1 cellular context compared by ENCODE assay signal in genomic region chr1:164802573-164803282, GRCh38.
TF ChIP-seq lines count a peak whose summit lies in the region.

No MANE protein-coding gene starts in this region.

TF ChIP-seq in WTC11, 78 proteins besides CTCF, POLR2A, EP300 and RAD21 (continued from another document):
- TF ChIP-seq, protein P1, sequence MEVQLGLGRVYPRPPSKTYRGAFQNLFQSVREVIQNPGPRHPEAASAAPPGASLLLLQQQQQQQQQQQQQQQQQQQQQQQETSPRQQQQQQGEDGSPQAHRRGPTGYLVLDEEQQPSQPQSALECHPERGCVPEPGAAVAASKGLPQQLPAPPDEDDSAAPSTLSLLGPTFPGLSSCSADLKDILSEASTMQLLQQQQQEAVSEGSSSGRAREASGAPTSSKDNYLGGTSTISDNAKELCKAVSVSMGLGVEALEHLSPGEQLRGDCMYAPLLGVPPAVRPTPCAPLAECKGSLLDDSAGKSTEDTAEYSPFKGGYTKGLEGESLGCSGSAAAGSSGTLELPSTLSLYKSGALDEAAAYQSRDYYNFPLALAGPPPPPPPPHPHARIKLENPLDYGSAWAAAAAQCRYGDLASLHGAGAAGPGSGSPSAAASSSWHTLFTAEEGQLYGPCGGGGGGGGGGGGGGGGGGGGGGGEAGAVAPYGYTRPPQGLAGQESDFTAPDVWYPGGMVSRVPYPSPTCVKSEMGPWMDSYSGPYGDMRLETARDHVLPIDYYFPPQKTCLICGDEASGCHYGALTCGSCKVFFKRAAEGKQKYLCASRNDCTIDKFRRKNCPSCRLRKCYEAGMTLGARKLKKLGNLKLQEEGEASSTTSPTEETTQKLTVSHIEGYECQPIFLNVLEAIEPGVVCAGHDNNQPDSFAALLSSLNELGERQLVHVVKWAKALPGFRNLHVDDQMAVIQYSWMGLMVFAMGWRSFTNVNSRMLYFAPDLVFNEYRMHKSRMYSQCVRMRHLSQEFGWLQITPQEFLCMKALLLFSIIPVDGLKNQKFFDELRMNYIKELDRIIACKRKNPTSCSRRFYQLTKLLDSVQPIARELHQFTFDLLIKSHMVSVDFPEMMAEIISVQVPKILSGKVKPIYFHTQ (CRISPR knock-in tag; IDR thresholded peaks at IDR 0.05): no peak
- TF ChIP-seq, protein P2, sequence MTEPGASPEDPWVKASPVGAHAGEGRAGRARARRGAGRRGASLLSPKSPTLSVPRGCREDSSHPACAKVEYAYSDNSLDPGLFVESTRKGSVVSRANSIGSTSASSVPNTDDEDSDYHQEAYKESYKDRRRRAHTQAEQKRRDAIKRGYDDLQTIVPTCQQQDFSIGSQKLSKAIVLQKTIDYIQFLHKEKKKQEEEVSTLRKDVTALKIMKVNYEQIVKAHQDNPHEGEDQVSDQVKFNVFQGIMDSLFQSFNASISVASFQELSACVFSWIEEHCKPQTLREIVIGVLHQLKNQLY (CRISPR knock-in tag; IDR thresholded peaks at IDR 0.05): no peak
- TF ChIP-seq MAX (CRISPR knock-in tag; IDR thresholded peaks at IDR 0.05) (no peak), CREB1 (CRISPR knock-in tag; IDR thresholded peaks at IDR 0.05) (no peak), OVOL2 (CRISPR knock-in tag; IDR thresholded peaks at IDR 0.05; ENCODE audit: borderline replicate concordance) (no peak)
TF ChIP-seq in WTC11: peak in this region for 0.
